ENCODE assay signal across 15 cellular contexts in the genomic region with DNA sequence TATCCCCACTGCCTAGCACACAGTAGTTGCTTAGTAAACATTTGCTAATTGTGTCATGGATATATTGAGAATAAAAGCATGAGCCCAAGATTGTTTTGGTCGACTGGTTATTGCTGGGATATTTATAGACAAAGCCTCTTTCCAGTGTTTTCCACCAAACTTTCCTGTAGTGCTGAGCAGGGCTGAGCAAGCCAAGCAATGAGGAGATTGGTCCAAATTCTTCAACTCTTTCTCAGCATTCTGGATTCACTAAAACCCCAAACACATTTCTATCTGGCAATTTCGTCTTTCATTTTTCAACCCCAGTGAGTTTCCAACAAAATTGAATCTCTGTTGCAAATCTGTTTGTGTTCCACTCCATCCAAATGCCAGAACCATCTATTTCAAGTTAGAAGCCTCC.
"Had no signal": no experiment of that assay in that cellular context is flagged by ENCODE, and none has a peak within 500 bp of the region (broad histone marks: within the 10 kb centered on the region; RNA-seq: fewer than 3 reads in every experiment).

No MANE protein-coding gene starts in this region.

- H3K9me3 ChIP-seq: mucosa of descending colon, prostate gland, right lobe of liver had no signal

- H3K4me1 ChIP-seq: prostate gland, right lobe of liver had no signal

- H3K4me3 ChIP-seq: mucosa of descending colon, prostate gland, right lobe of liver had no signal

- ATAC-seq: activated T-cell treated with anti-CD3 and anti-CD28 coated beads, Interleukin-2, amount 50 U/mL, for 72 hours; left colon; mucosa of descending colon; natural killer cell treated with Interleukin-12 subunit alpha and Interleukin-12 subunit beta and Interleukin-15 and Interleukin-18, amount 100 ng/mL, for 72 hours; right lobe of liver had no signal

- H3K27me3 ChIP-seq: right lobe of liver had no signal

- DNase-seq: activated CD4-positive, alpha-beta memory T cell treated with anti-CD3 and anti-CD28 coated beads, Interleukin-2, amount 10 ng/mL, durations not matched to agents 7 days and 5 days; activated gamma-delta T cell treated with Interleukin-2 at 50 U/mL for 16 hours; activated naive CD8-positive, alpha-beta T cell treated with anti-CD3 and anti-CD28 coated beads, Interleukin-2, amount 10 ng/mL, durations not matched to agents 7 days and 5 days; activated T-cell treated with anti-CD3 and anti-CD28 coated beads, Interleukin-2, amount 50 U/mL, for 72 hours; cortex of kidney; effector memory CD4-positive, alpha-beta T cell; occipital lobe; right lobe of liver; stimulated activated CD4-positive, alpha-beta T cell treated with anti-CD3 and anti-CD28 coated beads, Interleukin-12 subunit alpha, Interleukin-12 subunit beta, amount 100 ng/mL, for 4 hours; stimulated activated naive CD4-positive, alpha-beta T cell treated with Interleukin-2 at 50 U/mL for 16 hours had no signal

- H3K36me3 ChIP-seq: prostate gland, right lobe of liver had no signal

- H3K27ac ChIP-seq: prostate gland, right lobe of liver, VCaP had no signal
